ENCODE assay signal across 8 cellular contexts in genomic region chr1:15834406-15835204, GRCh38.
DNase-seq lines count a peak whose midpoint lies in the region; ATAC-seq and FAIRE-seq lines count a peak whose summit lies in the region.

No MANE protein-coding gene starts in this region.

- peak; percentile 97 for FAIRE-seq in GM19239 (lab: Jason Lieb, UNC)

- peak overlapping the region; percentile 100 for H3K27ac ChIP-seq in cingulate gyrus (ENCODE audit: low read depth, low read length)

- DNase-seq in AML-193 (lab: John Stamatoyannopoulos, UW) (peak; percentile 57 to 70), GM19239 (ENCODE audit: insufficient read length, low spot score) (peak; percentile 62), NCI-H524 (lab: John Stamatoyannopoulos, UW) (peak; percentile 89 to 91), left kidney (ENCODE audit: low read depth, low spot score) (peak; percentile 98)
- peak; percentile 86 to 92 for DNase-seq in activated CD4-positive, alpha-beta T cell treated with anti-CD3 and anti-CD28 coated beads for 4 hours
- peak; percentile 92 for DNase-seq in stimulated activated CD4-positive, alpha-beta T cell treated with anti-CD3 and anti-CD28 coated beads, Interleukin-1b, Interleukin-23, amount 100 ng/mL, for 48 hours

- peak; percentile 43 for ATAC-seq in HG03439 (IDR thresholded peaks at IDR 0.05; ENCODE audit: unreplicated experiment)

Comparison
In these comparisons a context has a peak if more than half of its experiments do, and no peak if none do; other contexts are left out.
1. Peak in every context shown above with its lines: DNase-seq, ATAC-seq and H3K27ac ChIP-seq.